Comparison of ENCODE assay signal across 1 cellular context in genomic region chr3:4514321-4514720, GRCh38.
TF ChIP-seq lines count a peak whose summit lies in the region.

No MANE protein-coding gene starts in this region.

TF ChIP-seq in H1, 55 proteins besides CTCF, POLR2A, EP300 and RAD21:
- TF ChIP-seq CBX5 (IDR thresholded peaks at IDR 0.05; ENCODE audit: low read depth, low read length) (no peak), TBP (IDR thresholded peaks at IDR 0.05; ENCODE audit: low read depth, low read length) (no peak), CHD7 (IDR thresholded peaks at IDR 0.05; ENCODE audit: insufficient replicate concordance, low read length) (no peak), RNF2 (IDR thresholded peaks at IDR 0.05; ENCODE audit: borderline replicate concordance, low read depth, low read length, missing control alignments, poor library complexity, severe bottlenecking) (no peak)
